Comparison of ENCODE assay signal across 24 cellular contexts in genomic region chr14:68327231-68327630, GRCh38.
A peak's percentile ranks its signal among the peaks of the same experiment; 100 is the strongest.
DNase-seq lines count a peak whose midpoint lies in the region; ATAC-seq and TF ChIP-seq lines count a peak whose summit lies in the region.
"Had no signal": no experiment of that assay in that cellular context is flagged by ENCODE, and none has a peak within 500 bp of the region (broad histone marks: within the 10 kb centered on the region; RNA-seq: fewer than 3 reads in every experiment).

No MANE protein-coding gene starts in this region.

- TF ChIP-seq CTCF in right atrium auricular region (IDR thresholded peaks at IDR 0.05), result no peak

- peaks cover 0 to 4% of the 10 kb centered on the region in 2 donors for H3K4me1 ChIP-seq in right atrium auricular region
- H3K4me1 ChIP-seq: Caco-2, SJSA1 had no signal

- H3K9me3 Mint-ChIP-seq in dendritic cell treated with granulocyte-macrophage colony-stimulating factor and Interleukin-4, amounts not matched to agents 40 ng/mL and 50 ng/mL, for 4 days, result no peaks in the 10 kb centered on the region
- no peaks in the 10 kb centered on the region for H3K9me3 Mint-ChIP-seq in stimulated activated memory B cell treated with anti-CD40 and anti-IgM and Interleukin-4, amounts not matched to agents 10 μg/mL and 1 μg/mL and 100 μg/mL, for 72 hours
- H3K9me3 Mint-ChIP-seq: CD4-positive, alpha-beta memory T cell had no signal

- intact Hi-C loops in Right ventricle myocardium superior (cut with DNase I), result no loop called here
- intact Hi-C loops in dendritic cell treated with granulocyte-macrophage colony-stimulating factor and Interleukin-4, amounts not matched to agents 40 ng/mL and 50 ng/mL, for 4 days (cut with micrococcal nuclease), result no loop called here

- H3K4me1 Mint-ChIP-seq in dendritic cell treated with granulocyte-macrophage colony-stimulating factor and Interleukin-4, amounts not matched to agents 40 ng/mL and 50 ng/mL, for 4 days (ENCODE audit: low read depth), result peaks cover 35% of the 10 kb centered on the region
- peaks cover 48% of the 10 kb centered on the region for H3K4me1 Mint-ChIP-seq in stimulated activated memory B cell treated with anti-CD40 and anti-IgM and Interleukin-4, amounts not matched to agents 10 μg/mL and 1 μg/mL and 100 μg/mL, for 72 hours

- no peaks in the 10 kb centered on the region for H3K36me3 Mint-ChIP-seq in dendritic cell treated with granulocyte-macrophage colony-stimulating factor and Interleukin-4, amounts not matched to agents 40 ng/mL and 50 ng/mL, for 4 days (ENCODE audit: low read depth)
- H3K36me3 Mint-ChIP-seq in stimulated activated memory B cell treated with anti-CD40 and anti-IgM and Interleukin-4, amounts not matched to agents 10 μg/mL and 1 μg/mL and 100 μg/mL, for 72 hours, result no peaks in the 10 kb centered on the region

- H3K36me3 ChIP-seq in right atrium auricular region, result no peaks in the 10 kb centered on the region
- H3K36me3 ChIP-seq: SJSA1 had no signal

- H3K4me3 ChIP-seq in right atrium auricular region, result no peak overlapping the region
- H3K4me3 ChIP-seq: K562, SJSA1 had no signal

- no peak for DNase-seq in Right ventricle myocardium superior
- DNase-seq in right atrium auricular region (ENCODE audit: low spot score), result no peak
- peak; percentile 53 for DNase-seq in MV-4-11 (lab: John Stamatoyannopoulos, UW)
- DNase-seq in stimulated activated CD4-positive, alpha-beta T cell treated with anti-CD3 and anti-CD28 coated beads, Interleukin-4, amount 100 ng/mL, for 1 hour, result no peak
- DNase-seq in NCI-H748 treated with DMSO at 0.1 percent for 48 hours (lab: John Stamatoyannopoulos, UW), result no peak
- DNase-seq: AML-193; Caco-2; CD4-positive, alpha-beta memory T cell; DMS 273 treated with DMSO at 0.1 percent for 48 hours; DMS79 treated with DMSO at 0.1 percent for 48 hours; H7; MM.1S; NCI-H1092; NCI-H1436; NCI-H187 treated with DMSO at 0.1 percent for 48 hours; NCI-H2107; NCI-H69; NK-92 treated with Interleukin-12 subunit alpha and Interleukin-12 subunit beta, amount 100 ng/mL, for 24 hours; OCI-M1 had no signal

- ATAC-seq in Right ventricle myocardium superior (ENCODE audit: poor library complexity), result peak; percentile 36
- ATAC-seq in stimulated activated memory B cell treated with anti-CD40 and anti-IgM and Interleukin-4, amounts not matched to agents 10 μg/mL and 1 μg/mL and 100 μg/mL, for 72 hours, result peak; percentile 60
- ATAC-seq in GM21529 (IDR thresholded peaks at IDR 0.05; ENCODE audit: unreplicated experiment), result no peak
- ATAC-seq: K562 had no signal

- no peak overlapping the region for H3K27ac ChIP-seq in right atrium auricular region
- H3K27ac ChIP-seq: SJSA1 had no signal

- peak overlapping the region; percentile 50 for H3K27ac Mint-ChIP-seq in dendritic cell treated with granulocyte-macrophage colony-stimulating factor and Interleukin-4, amounts not matched to agents 40 ng/mL and 50 ng/mL, for 4 days
- H3K27ac Mint-ChIP-seq in stimulated activated memory B cell treated with anti-CD40 and anti-IgM and Interleukin-4, amounts not matched to agents 10 μg/mL and 1 μg/mL and 100 μg/mL, for 72 hours, result peak overlapping the region; percentile 57

- H3K4me3 Mint-ChIP-seq in dendritic cell treated with granulocyte-macrophage colony-stimulating factor and Interleukin-4, amounts not matched to agents 40 ng/mL and 50 ng/mL, for 4 days, result no peak overlapping the region
- peak overlapping the region; percentile 23 for H3K4me3 Mint-ChIP-seq in stimulated activated memory B cell treated with anti-CD40 and anti-IgM and Interleukin-4, amounts not matched to agents 10 μg/mL and 1 μg/mL and 100 μg/mL, for 72 hours
- H3K4me3 Mint-ChIP-seq: CD4-positive, alpha-beta memory T cell had no signal

- no peaks in the 10 kb centered on the region for H3K27me3 ChIP-seq in right atrium auricular region
- H3K27me3 ChIP-seq: SJSA1 had no signal

- H3K27me3 Mint-ChIP-seq in dendritic cell treated with granulocyte-macrophage colony-stimulating factor and Interleukin-4, amounts not matched to agents 40 ng/mL and 50 ng/mL, for 4 days, result no peaks in the 10 kb centered on the region
- H3K27me3 Mint-ChIP-seq in stimulated activated memory B cell treated with anti-CD40 and anti-IgM and Interleukin-4, amounts not matched to agents 10 μg/mL and 1 μg/mL and 100 μg/mL, for 72 hours, result no peaks in the 10 kb centered on the region
- H3K27me3 Mint-ChIP-seq: CD4-positive, alpha-beta memory T cell had no signal

- no peaks in the 10 kb centered on the region for H3K9me3 ChIP-seq in right atrium auricular region
- H3K9me3 ChIP-seq: Caco-2, SJSA1 had no signal
